ENCODE assay signal across 18 cellular contexts in genomic region chr10:48652344-48652743, GRCh38. TPM values are rescaled to one million over a fixed set of nuclear protein-coding genes. Genes with fewer than 3 reads are reported as not detected.
A peak's percentile ranks its signal among the peaks of the same experiment; 100 is the strongest.
DNase-seq lines count a peak whose midpoint lies in the region; ATAC-seq and TF ChIP-seq lines count a peak whose summit lies in the region.
"Had no signal": no experiment of that assay in that cellular context is flagged by ENCODE, and none has a peak within 500 bp of the region (broad histone marks: within the 10 kb centered on the region; RNA-seq: fewer than 3 reads in every experiment).

No MANE protein-coding gene starts in this region.

- POLR2A ChIA-PET in SK-N-SH (lab: Yijun Ruan, JAX): no interaction called here

- no peak for TF ChIP-seq EP300 in SK-N-SH (IDR thresholded peaks at IDR 0.05; ENCODE audit: borderline replicate concordance in 1 of 2, low read depth in 1 of 2, low read length in 1 of 2)

- no peaks in the 10 kb centered on the region for H3K9me2 ChIP-seq in SK-N-SH

- DNase-seq in SK-N-SH (no peak), caudate nucleus (lab: John Stamatoyannopoulos, UW) (no peak), mesenchymal stem cell (no peak), SKM-1 treated with dmso at 0.1 percent for 144 hours (lab: John Stamatoyannopoulos, UW; ENCODE audit: unreplicated experiment) (no peak), adrenal gland (no peak), NCI-H1436 (lab: John Stamatoyannopoulos, UW) (no peak)
- DNase-seq in stimulated activated CD4-positive, alpha-beta T cell treated with anti-CD3 and anti-CD28 coated beads, Interleukin-4, amount 100 ng/mL, for 4 hours: no peak
- DNase-seq: CD4-positive, alpha-beta memory T cell; DMS79; HCEC 1CT; HFFc6 had no signal

- no peak for TF ChIP-seq POLR2A in adrenal gland (IDR thresholded peaks at IDR 0.05)

- H3K9ac ChIP-seq in SK-N-SH (no peak overlapping the region; the same call in 1 of the 2 replicates), mesenchymal stem cell (ENCODE audit: low read length) (peak overlapping the region; percentile 21)

- H3K4me2 ChIP-seq in SK-N-SH (peak overlapping the region; percentile 99; the same call in 1 of the 2 replicates), mesenchymal stem cell (ENCODE audit: low read length, poor library complexity, severe bottlenecking) (no peak overlapping the region)

- no peak overlapping the region for H2BK12ac ChIP-seq in mesenchymal stem cell (ENCODE audit: low read length in 2 of 2)

- no peak overlapping the region for H2AK5ac ChIP-seq in mesenchymal stem cell (ENCODE audit: low read length, severe bottlenecking)

- H2BK15ac ChIP-seq in mesenchymal stem cell (ENCODE audit: low read depth, poor library complexity, severe bottlenecking): no peak overlapping the region

- no peak overlapping the region for H3K27ac ChIP-seq in SK-N-SH (ENCODE audit: low read depth in 2 of 2, low read length in 1 of 2)
- H3K27ac ChIP-seq in caudate nucleus (ENCODE audit: low read depth, low read length): peak overlapping the region; percentile 11
- H3K27ac ChIP-seq in mesenchymal stem cell (ENCODE audit: low read length, poor library complexity, severe bottlenecking): no peak overlapping the region
- no peak overlapping the region for H3K27ac ChIP-seq in adrenal gland
- H3K27ac ChIP-seq: 22Rv1 had no signal

- WGBS in SK-N-SH (ENCODE audit: low lambda C conversion rate): 97% methylated on average over 4 of the region's 4 CpGs
- WGBS in mesenchymal stem cell: 89% methylated on average over 4 of the region's 4 CpGs
- 70 to 80% (median 75%) methylated on average over 4 of the region's 4 CpGs for WGBS in adrenal gland, 4 donors

- H4K8ac ChIP-seq in mesenchymal stem cell (ENCODE audit: low read length): no peak overlapping the region

- H3K18ac ChIP-seq in mesenchymal stem cell (ENCODE audit: low read depth in 1 of 2, low read length in 2 of 2): no peak overlapping the region

- no peak overlapping the region for H2BK5ac ChIP-seq in mesenchymal stem cell (ENCODE audit: low read depth, low read length, poor library complexity, severe bottlenecking)

- no peak overlapping the region for H3K4ac ChIP-seq in mesenchymal stem cell (ENCODE audit: low read depth in 1 of 2, low read length in 2 of 2)

- intact Hi-C loops in adrenal gland (cut with DNase I): loop anchor here (5.0 to 10.0 kb wide), 2 partner anchors 100 to 512 kb away; no protein-coding TSS in a partner anchor

- CTCF ChIA-PET in SK-N-SH (lab: Yijun Ruan, JAX): interaction anchor here (0.8 to 14.1 kb wide), 3 partner anchors 13 to 98 kb away, joined by 3 to 662 read pairs (median 4); no protein-coding TSS in a partner anchor

- no peaks in the 10 kb centered on the region for H3F3A ChIP-seq in SK-N-SH (replicated peaks; ENCODE audit: insufficient read depth)

- ATAC-seq in SK-N-SH treated with all-trans-retinoic acid at 6 μM for 48 hours: no peak
- ATAC-seq: HepG2 had no signal

- no peak overlapping the region for H3K23ac ChIP-seq in mesenchymal stem cell (ENCODE audit: low read length in 2 of 2)

- H3K9me3 ChIP-seq in SK-N-SH: no peaks in the 10 kb centered on the region
- no peaks in the 10 kb centered on the region for H3K9me3 ChIP-seq in mesenchymal stem cell (ENCODE audit: control insufficient read depth, low read length)
- H3K9me3 ChIP-seq in adrenal gland (replicated peaks in 1 of 3): no peaks in the 10 kb centered on the region

- H2AFZ ChIP-seq in SK-N-SH (ENCODE audit: low read depth): no peak overlapping the region
- no peak overlapping the region for H2AFZ ChIP-seq in mesenchymal stem cell (ENCODE audit: low read depth, low read length)

- no peak overlapping the region for H3K14ac ChIP-seq in mesenchymal stem cell (ENCODE audit: low read length in 2 of 2)

- H3K79me1 ChIP-seq in mesenchymal stem cell (replicated peaks; ENCODE audit: low read length, poor library complexity, severe bottlenecking): peaks cover 2% of the 10 kb centered on the region

- TF ChIP-seq CTCF in SK-N-SH (IDR thresholded peaks at IDR 0.05) (no peak), adrenal gland (IDR thresholded peaks at IDR 0.05) (no peak)

- H3K4me1 ChIP-seq in SK-N-SH (ENCODE audit: control insufficient read depth in 1 of 2, insufficient read depth in 2 of 2, low read depth in 1 of 2, low read length in 1 of 2) (peaks cover 5 to 16% of the 10 kb centered on the region in 2 experiments; a peak in 2 of 4 replicates), mesenchymal stem cell (ENCODE audit: control insufficient read depth, insufficient read depth, low read depth, low read length) (peaks cover 18% of the 10 kb centered on the region), adrenal gland (replicated peaks in 1 of 2) (peaks cover 0 to 16% of the 10 kb centered on the region in 2 donors)

- no peak overlapping the region; a peak in 1 of 4 replicates for H3K4me3 ChIP-seq in SK-N-SH (ENCODE audit: low read depth in 2 of 2, low read length in 1 of 2)
- H3K4me3 ChIP-seq in mesenchymal stem cell (ENCODE audit: insufficient read depth in 1 of 2, low read depth in 1 of 2, low read length in 2 of 2): no peak overlapping the region
- no peak overlapping the region for H3K4me3 ChIP-seq in adrenal gland

- peaks cover 47% of the 10 kb centered on the region; the same call in 1 of the 2 replicates for H3K79me2 ChIP-seq in SK-N-SH (ENCODE audit: insufficient read depth)

- H3K27me3 ChIP-seq in SK-N-SH (ENCODE audit: insufficient read depth): no peaks in the 10 kb centered on the region
- no peaks in the 10 kb centered on the region for H3K27me3 ChIP-seq in mesenchymal stem cell (ENCODE audit: control insufficient read depth in 1 of 2, insufficient read depth in 1 of 2, low read length in 2 of 2)
- H3K27me3 ChIP-seq in adrenal gland: no peaks in the 10 kb centered on the region

- H4K20me1 ChIP-seq in SK-N-SH (ENCODE audit: insufficient read depth): no peaks in the 10 kb centered on the region

- TF ChIP-seq RAD21 in SK-N-SH (IDR thresholded peaks at IDR 0.05; ENCODE audit: low read length): no peak

- no peak overlapping the region for H2BK120ac ChIP-seq in mesenchymal stem cell (ENCODE audit: low read depth, low read length)

- H4K91ac ChIP-seq in mesenchymal stem cell (ENCODE audit: low read length): no peak overlapping the region

- H3K36me3 ChIP-seq in SK-N-SH (replicated peaks in 1 of 2; ENCODE audit: control insufficient read depth in 1 of 2, insufficient read depth in 2 of 2, low read length in 1 of 2) (peaks cover 0 to 10% of the 10 kb centered on the region in 2 experiments), mesenchymal stem cell (ENCODE audit: control insufficient read depth in 1 of 2, insufficient read depth in 2 of 2, low read depth in 1 of 2, low read length in 2 of 2) (peaks cover 0 to 11% of the 10 kb centered on the region in 2 experiments), adrenal gland (replicated peaks in 1 of 2) (no peaks in the 10 kb centered on the region)

TF ChIP-seq in SK-N-SH, 30 proteins besides CTCF, POLR2A, EP300 and RAD21 (continues in another document):
- no peak for TF ChIP-seq RXRA (IDR thresholded peaks at IDR 0.05; ENCODE audit: borderline replicate concordance, low read depth)
- TF ChIP-seq, protein P1, sequence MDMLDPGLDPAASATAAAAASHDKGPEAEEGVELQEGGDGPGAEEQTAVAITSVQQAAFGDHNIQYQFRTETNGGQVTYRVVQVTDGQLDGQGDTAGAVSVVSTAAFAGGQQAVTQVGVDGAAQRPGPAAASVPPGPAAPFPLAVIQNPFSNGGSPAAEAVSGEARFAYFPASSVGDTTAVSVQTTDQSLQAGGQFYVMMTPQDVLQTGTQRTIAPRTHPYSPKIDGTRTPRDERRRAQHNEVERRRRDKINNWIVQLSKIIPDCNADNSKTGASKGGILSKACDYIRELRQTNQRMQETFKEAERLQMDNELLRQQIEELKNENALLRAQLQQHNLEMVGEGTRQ (IDR thresholded peaks at IDR 0.05; ENCODE audit: borderline replicate concordance, low read depth, low read length): no peak

TF ChIP-seq in SK-N-SH treated with all-trans-retinoic acid at 6 μM for 48 hours, 23 proteins besides CTCF, POLR2A, EP300 and RAD21 (continues in another document):
- TF ChIP-seq RARB (CRISPR knock-in tag; IDR thresholded peaks at IDR 0.05) (no peak), ZNF70 (CRISPR knock-in tag; IDR thresholded peaks at IDR 0.05) (no peak), ZNF565 (CRISPR knock-in tag; conservative IDR thresholded peaks at IDR 0.05; ENCODE audit: low read depth) (no peak), PPARA (CRISPR knock-in tag; IDR thresholded peaks at IDR 0.05; ENCODE audit: borderline replicate concordance) (no peak), ZFP3 (CRISPR knock-in tag; IDR thresholded peaks at IDR 0.05) (no peak), TOX (CRISPR knock-in tag; IDR thresholded peaks at IDR 0.05; ENCODE audit: borderline replicate concordance) (no peak), ZFP30 (CRISPR knock-in tag; IDR thresholded peaks at IDR 0.05) (no peak), CSRNP3 (CRISPR knock-in tag; IDR thresholded peaks at IDR 0.05) (no peak), ZC3H10 (CRISPR knock-in tag; IDR thresholded peaks at IDR 0.05) (no peak), CSDC2 (CRISPR knock-in tag; IDR thresholded peaks at IDR 0.05) (no peak)

RNA-seq across cellular contexts. Expression of gene WDFY4, which starts 32.3 kb away (rescaled TPM):
- not detected in 2 replicates for polyA plus RNA-seq in SK-N-SH (2012; rRNA removed)
- not detected in 2 replicates for polyA plus RNA-seq in SK-N-SH (2012; cell fraction: cytosol; rRNA removed)
- not detected in 2 replicates for polyA plus RNA-seq in SK-N-SH (2012; cell fraction: nucleus; rRNA removed)
- polyA plus RNA-seq in mesenchymal stem cell (2013, experiment 1 of 2): not detected
- polyA plus RNA-seq in mesenchymal stem cell (2013, experiment 2 of 2): 0.01 TPM
- total RNA-seq in adrenal gland: 1 to 10 TPM; 1.8 to 9.9 (median 7.6) TPM
- 1 to 10 TPM in 2 of 3 donors, under 1 TPM in 1; 0.92 to 4.1 (median 2.1) TPM for polyA plus RNA-seq in adrenal gland
- total RNA-seq: A673, G401, H4, HepG2, HFFc6 had no signal
- polyA plus RNA-seq: BJ, HepG2 had no signal

RNA-seq across cellular contexts. Expression of gene ARHGAP22, which starts 47.5 kb away (rescaled TPM):
- polyA plus RNA-seq in SK-N-SH (2012; rRNA removed) (12.4 and 13.8 TPM in 2 replicates), adrenal gland (10 to 100 TPM in 1 of 3 donors, 1 to 10 TPM in 2; 1.1 to 11.6 (median 4.6) TPM)
- polyA plus RNA-seq in SK-N-SH (2012; cell fraction: cytosol; rRNA removed): 9.9 and 11.6 TPM in 2 replicates
- 35.6 and 42.2 TPM in 2 replicates for polyA plus RNA-seq in SK-N-SH (2012; cell fraction: nucleus; rRNA removed)
- 14.3 TPM for polyA plus RNA-seq in mesenchymal stem cell (2013, experiment 1 of 2)
- polyA plus RNA-seq in mesenchymal stem cell (2013, experiment 2 of 2): 14.4 TPM
- 1 to 10 TPM in 7 of 8 donors, under 1 TPM in 1; 0.91 to 8.0 (median 4.9) TPM for total RNA-seq in adrenal gland
- polyA plus RNA-seq: CD4-positive, alpha-beta memory T cell had no signal
